1 cellular context compared by ENCODE assay signal in genomic region chr17:1324201-1324750, GRCh38.
TF ChIP-seq lines count a peak whose summit lies in the region.

No MANE protein-coding gene starts in this region.

TF ChIP-seq in SK-N-SH treated with all-trans-retinoic acid at 6 μM for 48 hours, 23 proteins besides CTCF, POLR2A, EP300 and RAD21 (continued from another document):
- TF ChIP-seq CSRNP3 (CRISPR knock-in tag; IDR thresholded peaks at IDR 0.05) (no peak), ESRRG (CRISPR knock-in tag; IDR thresholded peaks at IDR 0.05) (no peak), ZC3H10 (CRISPR knock-in tag; IDR thresholded peaks at IDR 0.05) (no peak), ARNTL (CRISPR knock-in tag; IDR thresholded peaks at IDR 0.05; ENCODE audit: borderline replicate concordance, low read depth) (no peak), CSDC2 (CRISPR knock-in tag; IDR thresholded peaks at IDR 0.05) (no peak), TCF4 (CRISPR knock-in tag; IDR thresholded peaks at IDR 0.05; ENCODE audit: borderline replicate concordance) (no peak)
TF ChIP-seq in SK-N-SH treated with all-trans-retinoic acid at 6 μM for 48 hours: peak in this region for 0.
